ENCODE assay signal across 6 cellular contexts in genomic region chr14:64539186-64539552, GRCh38. TPM values are rescaled to one million over a fixed set of nuclear protein-coding genes. Genes with fewer than 3 reads are reported as not detected.
A peak's percentile ranks its signal among the peaks of the same experiment; 100 is the strongest.
DNase-seq lines count a peak whose midpoint lies in the region; ATAC-seq and TF ChIP-seq lines count a peak whose summit lies in the region.

No MANE protein-coding gene starts in this region.

- H3K4me1 ChIP-seq in ascending aorta = peaks cover 0 to 10% of the 10 kb centered on the region in 2 donors

- H3K36me3 Mint-ChIP-seq in nephron progenitor cell (ENCODE audit: low read depth) = peaks cover 23% of the 10 kb centered on the region

- peak overlapping the region; percentile 87 to 93 for H3K27ac ChIP-seq in ascending aorta

- TF ChIP-seq CTCF in GM12875 (IDR thresholded peaks at IDR 0.05; ENCODE audit: borderline replicate concordance, insufficient read depth, low read depth, low read length) (no peak), ascending aorta (IDR thresholded peaks at IDR 0.05) (no peak), nephron progenitor cell (IDR thresholded peaks at IDR 0.05) (no peak)

- H3K27me3 Mint-ChIP-seq in nephron progenitor cell (ENCODE audit: low read depth, poor library complexity) = peaks cover 6% of the 10 kb centered on the region

- peak overlapping the region; percentile 86 for H3K4me3 Mint-ChIP-seq in nephron progenitor cell

- H3K4me3 ChIP-seq in GM12875 (ENCODE audit: low read depth, low read length) (peak overlapping the region; percentile 81), ascending aorta (peak overlapping the region; percentile 69 to 74)

- DNase-seq in ascending aorta (ENCODE audit: low spot score in 2 of 2) (no peak), nephron progenitor cell (no peak), T1000 (lab: John Stamatoyannopoulos, UW) (no peak), T-helper 9 cell (no peak)

- no peaks in the 10 kb centered on the region for H3K36me3 ChIP-seq in ascending aorta

- peaks cover 37% of the 10 kb centered on the region for H3K9me3 Mint-ChIP-seq in nephron progenitor cell

- ATAC-seq in HG03571 (IDR thresholded peaks at IDR 0.05; ENCODE audit: unreplicated experiment) = no peak

- no peaks in the 10 kb centered on the region for H3K27me3 ChIP-seq in ascending aorta

- no peaks in the 10 kb centered on the region for H3K9me3 ChIP-seq in ascending aorta

- peaks cover 8% of the 10 kb centered on the region for H3K4me1 Mint-ChIP-seq in nephron progenitor cell

- intact Hi-C loops in ascending aorta (cut with DNase I) = loop anchor here (1.0 kb wide), 1 partner anchor 226 kb away; no protein-coding TSS in a partner anchor

- peak overlapping the region; percentile 11 for H3K27ac Mint-ChIP-seq in nephron progenitor cell

RNA-seq across cellular contexts. Expression of gene HSPA2, which starts 1.4 kb away (rescaled TPM):
- total RNA-seq in ascending aorta = 22.9 TPM

RNA-seq across cellular contexts. Expression of gene PPP1R36, which starts 10.6 kb away (rescaled TPM):
- not detected for total RNA-seq in ascending aorta

RNA-seq across cellular contexts. Expression of gene ZBTB1, which starts 34.6 kb away (rescaled TPM):
- total RNA-seq in ascending aorta = 57.0 TPM

RNA-seq across cellular contexts. Expression of gene ZBTB25, which starts 35.5 kb away (rescaled TPM):
- total RNA-seq in ascending aorta = 2.9 TPM
